ENCODE assay signal across 8 cellular contexts in the genomic region with DNA sequence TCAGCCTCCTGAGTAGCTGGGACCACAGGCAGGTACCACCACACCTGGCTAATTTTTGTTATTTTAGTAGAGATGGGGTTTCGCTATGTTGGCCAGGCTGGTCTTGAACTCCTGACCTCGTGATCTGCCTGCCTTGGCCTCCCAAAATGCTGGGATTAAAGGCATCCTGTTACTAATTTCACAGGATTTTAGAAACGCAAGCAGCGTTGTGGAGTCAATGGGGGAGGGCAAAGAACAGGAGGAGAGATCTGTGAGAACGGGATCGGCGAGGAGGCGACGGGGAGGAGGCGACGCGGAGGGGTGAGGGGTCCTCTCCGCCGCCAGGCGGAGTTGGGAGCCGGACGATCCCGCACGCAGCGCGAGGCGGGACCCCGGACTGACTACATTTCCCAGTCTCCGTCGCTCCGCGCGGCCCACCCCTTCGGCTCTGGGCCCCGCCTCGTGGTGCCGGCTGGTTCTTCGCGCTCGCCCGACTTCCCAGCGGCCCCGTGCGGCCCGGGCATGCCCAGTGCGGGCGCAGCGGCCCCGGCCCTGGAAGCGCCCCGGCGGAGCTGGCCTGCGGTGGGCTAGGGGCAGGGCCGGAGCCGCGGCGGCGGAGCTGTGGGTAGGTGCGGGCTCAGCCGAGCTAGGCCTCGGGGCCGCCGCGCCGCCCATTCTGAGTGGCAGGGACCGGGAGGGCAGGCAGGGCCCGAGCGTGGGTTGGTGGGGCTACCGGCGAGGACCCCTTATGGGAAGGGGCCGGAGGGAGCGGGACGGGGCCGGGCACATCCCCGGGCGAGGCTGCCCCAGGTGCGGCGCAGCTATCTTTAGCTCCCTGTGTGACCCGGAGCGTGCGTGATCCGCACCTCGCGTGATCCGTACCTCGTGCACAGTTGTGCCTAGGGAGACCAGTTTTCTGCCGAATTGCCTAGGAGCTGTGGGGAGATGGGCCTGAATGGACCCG. TPM values are rescaled to one million over a fixed set of nuclear protein-coding genes. Genes with fewer than 3 reads are reported as not detected.
A peak's percentile ranks its signal among the peaks of the same experiment; 100 is the strongest.
DNase-seq lines count a peak whose midpoint lies in the region; ATAC-seq and TF ChIP-seq lines count a peak whose summit lies in the region.

A gene (plus strand): TSS at position 508 of the 943 bp plus-strand sequence. CDS start 3,051 bp downstream, outside the sequence.

- CTCF ChIA-PET in Panc1 (lab: Charles Lee) = interaction anchor here (0.6 kb wide), 1 partner anchor 128 kb away, joined by 3 read pairs; no protein-coding TSS in a partner anchor

- peak; percentile 9 for TF ChIP-seq POLR2A in esophagus muscularis mucosa (IDR thresholded peaks at IDR 0.05; ENCODE audit: low read depth)

- peak; percentile 83 for DNase-seq in DMS79 treated with DMSO at 0.1 percent for 48 hours (lab: John Stamatoyannopoulos, UW)
- DNase-seq in KBM-7 = peak; percentile 94
- peak; percentile 77 for DNase-seq in Panc1 (ENCODE audit: low read depth, low spot score)
- DNase-seq in activated T-cell treated with anti-CD3 and anti-CD28 coated beads, Interleukin-2, amount 50 U/mL, for 48 hours = peak; percentile 92 to 94
- peak; percentile 95 for DNase-seq in esophagus muscularis mucosa (ENCODE audit: extremely low spot score)
- peak; percentile 95 for DNase-seq in myocyte (ENCODE audit: low read depth)
- peak; percentile 83 for DNase-seq in stimulated activated CD8-positive, alpha-beta memory T cell treated with anti-CD3 and anti-CD28 coated beads, Interleukin-7, amount 100 ng/mL, for 48 hours (ENCODE audit: extremely low read depth in 1 of 2, low read depth in 1 of 2)

- peak within 1 kb of the TSS; percentile 87 to 98 for H3K4me3 ChIP-seq in Panc1 (ENCODE audit: low read depth in 2 of 2, low read length in 2 of 2)
- H3K4me3 ChIP-seq in esophagus muscularis mucosa = peak within 1 kb of the TSS; percentile 86 to 98 (median 92)

- no peak for TF ChIP-seq EP300 in esophagus muscularis mucosa (IDR thresholded peaks at IDR 0.05)

- BruUV-seq in Panc1 (replicated peaks; lab: Mats Ljungman, UMichigan) = no TSS peak

- H3K9me3 ChIP-seq in Panc1 (ENCODE audit: control insufficient read depth, insufficient read depth, low read depth, low read length) = no peaks in the 10 kb centered on the region
- no peaks in the 10 kb centered on the region for H3K9me3 ChIP-seq in esophagus muscularis mucosa

- WGBS in esophagus muscularis mucosa = 2% methylated on average over 23 of the region's 83 CpGs

- in situ Hi-C loops in KBM-7 (cut with MboI; ENCODE audit: low pct_unique_long_range_greater_than_20kb, low sequenced_read_pairs) (no loop called here), Panc1 (cut with HindIII; ENCODE audit: low pct_unique_long_range_greater_than_20kb, low sequenced_read_pairs) (no loop called here)

- H3K36me3 ChIP-seq in Panc1 (ENCODE audit: control insufficient read depth, insufficient read depth, low read length) (peaks cover 10% of the 10 kb centered on the region), esophagus muscularis mucosa (peaks cover 5 to 21% (median 17%) of the 10 kb centered on the region in 4 donors)

- H3K27ac ChIP-seq in Panc1 (ENCODE audit: low read length) (peak within 1 kb of the TSS; percentile 96), esophagus muscularis mucosa (replicated peaks in 1 of 4) (peak within 1 kb of the TSS; percentile 87 to 94 (median 90))

- intact Hi-C loops in Panc1 (cut with micrococcal nuclease; ENCODE audit: unreplicated experiment) (no loop called here), esophagus muscularis mucosa (cut with DNase I) (no loop called here)

- POLR2A ChIA-PET in Panc1 (lab: Charles Lee) = interaction anchor here (1.1 kb wide), 1 partner anchor 23 kb away, joined by 4 read pairs; a partner anchor contains a TSS

- H3K4me1 ChIP-seq in Panc1 (ENCODE audit: control insufficient read depth, insufficient read depth, low read length) = peaks cover 12% of the 10 kb centered on the region
- H3K4me1 ChIP-seq in esophagus muscularis mucosa = peaks cover 10 to 24% (median 23%) of the 10 kb centered on the region in 4 donors

- ATAC-seq in GM21717 (IDR thresholded peaks at IDR 0.05; ENCODE audit: unreplicated experiment) (peak; percentile 98), Panc1 (peak; percentile 100)

- peak; percentile 87 for TF ChIP-seq CTCF in Panc1 (IDR thresholded peaks at IDR 0.05)
- TF ChIP-seq CTCF in esophagus muscularis mucosa (IDR thresholded peaks at IDR 0.05) = peak; percentile 68 to 76 (median 69)

- H3K27me3 ChIP-seq in Panc1 (ENCODE audit: control insufficient read depth, insufficient read depth, low read length) (no peaks in the 10 kb centered on the region), esophagus muscularis mucosa (no peaks in the 10 kb centered on the region)

RNA-seq across cellular contexts. Expression of the gene that starts here (rescaled TPM):
- total RNA-seq in Panc1 (2021; ENCODE audit: unreplicated experiment) = 193 TPM
- polyA plus RNA-seq in Panc1 (2012; ENCODE audit: insufficient read length) = 124 TPM
- 10 to 100 TPM; 65.4 to 81.3 (median 75.0) TPM for total RNA-seq in esophagus muscularis mucosa
- total RNA-seq in myocyte = 90.2 and 94.6 TPM in 2 replicates
- 86.0 TPM for polyA plus RNA-seq in myocyte (2012)

Comparison
In these comparisons a context has a peak if more than half of its experiments do, and no peak if none do; other contexts are left out.
1. Peak in every context shown above with its lines: DNase-seq, ATAC-seq, H3K4me3 ChIP-seq and H3K27ac ChIP-seq.